Comparison of ENCODE assay signal across 8 cellular contexts in genomic region chr6:28080631-28081485, GRCh38. TPM values are rescaled to one million over a fixed set of nuclear protein-coding genes. Genes with fewer than 3 reads are reported as not detected.
A peak's percentile ranks its signal among the peaks of the same experiment; 100 is the strongest.
DNase-seq lines count a peak whose midpoint lies in the region; ATAC-seq and TF ChIP-seq lines count a peak whose summit lies in the region.

No MANE protein-coding gene starts in this region.

- peaks cover 7% of the 10 kb centered on the region for H3K4me1 ChIP-seq in Loucy (ENCODE audit: insufficient read depth, low read length, poor library complexity, severe bottlenecking)

- CTCF ChIA-PET in RWPE1 (lab: Yijun Ruan, JAX): interaction anchor here (0.6 kb wide), 1 partner anchor 138 kb away, joined by 3 read pairs; no protein-coding TSS in a partner anchor

- H3K4me3 Mint-ChIP-seq in natural killer cell treated with Interleukin-12 subunit alpha and Interleukin-12 subunit beta and Interleukin-15 and Interleukin-18, amount 100 ng/mL, for 72 hours: peak overlapping the region; percentile 93

- H3K27ac Mint-ChIP-seq in natural killer cell treated with Interleukin-12 subunit alpha and Interleukin-12 subunit beta and Interleukin-15 and Interleukin-18, amount 100 ng/mL, for 72 hours: peak overlapping the region; percentile 68 to 79

- H3K9me2 ChIP-seq in Loucy (replicated peaks; ENCODE audit: low read depth, low read length): no peaks in the 10 kb centered on the region

- peaks cover 5% of the 10 kb centered on the region for H3K36me3 Mint-ChIP-seq in natural killer cell treated with Interleukin-12 subunit alpha and Interleukin-12 subunit beta and Interleukin-15 and Interleukin-18, amount 100 ng/mL, for 72 hours

- H3K27me3 ChIP-seq in H7 (ENCODE audit: control insufficient read depth, insufficient read depth, low read length) (no peaks in the 10 kb centered on the region; the same call in 1 of the 2 replicates), Loucy (ENCODE audit: insufficient read depth, low read length, poor library complexity, severe bottlenecking) (no peaks in the 10 kb centered on the region)

- H3K9me3 Mint-ChIP-seq in natural killer cell treated with Interleukin-12 subunit alpha and Interleukin-12 subunit beta and Interleukin-15 and Interleukin-18, amount 100 ng/mL, for 72 hours: no peaks in the 10 kb centered on the region

- peak overlapping the region; percentile 79 for H3K27ac ChIP-seq in RWPE1

- H3K4me1 Mint-ChIP-seq in natural killer cell treated with Interleukin-12 subunit alpha and Interleukin-12 subunit beta and Interleukin-15 and Interleukin-18, amount 100 ng/mL, for 72 hours (ENCODE audit: low read depth in 2 of 2): peaks cover 17 to 27% of the 10 kb centered on the region in 2 donors

- peak overlapping the region; percentile 81 for H3K4me2 ChIP-seq in Loucy (ENCODE audit: low read depth, low read length, poor library complexity, severe bottlenecking)

- H3K36me3 ChIP-seq in H7 (replicated peaks; ENCODE audit: control insufficient read depth, insufficient read depth, low read length) (peaks cover 1% of the 10 kb centered on the region; the same call in 1 of the 2 replicates), Loucy (ENCODE audit: insufficient read depth, low read length) (no peaks in the 10 kb centered on the region)

- H2AFZ ChIP-seq in Loucy (ENCODE audit: low read length): peak overlapping the region; percentile 97

- peak; percentile 90 to 94 for ATAC-seq in natural killer cell treated with Interleukin-12 subunit alpha and Interleukin-12 subunit beta and Interleukin-15 and Interleukin-18, amount 100 ng/mL, for 72 hours

- H3K27me3 Mint-ChIP-seq in natural killer cell treated with Interleukin-12 subunit alpha and Interleukin-12 subunit beta and Interleukin-15 and Interleukin-18, amount 100 ng/mL, for 72 hours: no peaks in the 10 kb centered on the region

- no peaks in the 10 kb centered on the region; the same call in 1 of the 2 replicates for H3K79me2 ChIP-seq in Loucy (ENCODE audit: insufficient read depth, low read length)

- no peak for TF ChIP-seq CTCF in Loucy (conservative IDR thresholded peaks at IDR 0.05; ENCODE audit: low read length)
- TF ChIP-seq CTCF in RWPE1 (conservative IDR thresholded peaks at IDR 0.05; ENCODE audit: low read depth): no peak
- no peak for TF ChIP-seq CTCF in fibroblast of the aortic adventitia (IDR thresholded peaks at IDR 0.05; ENCODE audit: insufficient read depth, low read length)

- H3K4me3 ChIP-seq in H7 (ENCODE audit: insufficient read depth, low read depth, low read length) (peak overlapping the region; percentile 65), Loucy (ENCODE audit: low read length, poor library complexity, severe bottlenecking) (peak overlapping the region; percentile 88), fibroblast of the aortic adventitia (ENCODE audit: low read depth, low read length) (peak overlapping the region; percentile 79)

- DNase-seq in EL: peak; percentile 94
- DNase-seq in H7: peak; percentile 87
- DNase-seq in RWPE1 (ENCODE audit: low spot score): peak; percentile 90
- peak; percentile 95 for DNase-seq in activated effector memory CD4-positive, alpha-beta T cell treated with anti-CD3 and anti-CD28 coated beads, Interleukin-2, amount 50 U/mL, for 16 hours
- peak; percentile 99 for DNase-seq in fibroblast of the aortic adventitia (ENCODE audit: low read depth)
- peak; percentile 91 for DNase-seq in natural killer cell treated with Interleukin-12 subunit alpha and Interleukin-12 subunit beta and Interleukin-15 and Interleukin-18, amount 100 ng/mL, for 72 hours (ENCODE audit: low spot score)
- DNase-seq in stimulated activated naive CD4-positive, alpha-beta T cell (lab: John Stamatoyannopoulos, UW): peak; percentile 85 to 95 (median 88)

- H3F3A ChIP-seq in Loucy (ENCODE audit: low read depth): no peaks in the 10 kb centered on the region

- no peaks in the 10 kb centered on the region for H4K20me1 ChIP-seq in Loucy (ENCODE audit: insufficient read depth, low read length, poor library complexity, severe bottlenecking)

- H3K9ac ChIP-seq in Loucy (ENCODE audit: low read depth, low read length, poor library complexity, severe bottlenecking): peak overlapping the region; percentile 78

- H3K9me3 ChIP-seq in Loucy (ENCODE audit: insufficient read depth, low read depth, low read length): no peaks in the 10 kb centered on the region

- POLR2A ChIA-PET in RWPE1 (lab: Yijun Ruan, JAX; ENCODE audit: low non-redundant PET): interaction anchor here (0.6 to 0.7 kb wide), 2 partner anchors 43 to 135 kb away, joined by 3 to 4 read pairs; partner anchors contain the start of gene ZSCAN16

RNA-seq across cellular contexts. Expression of gene ZNF165, which starts 0.5 kb away (rescaled TPM):
- 2.1 and 3.5 TPM in 2 replicates for total RNA-seq in H7 (2014; rRNA removed; shearing (Covaris generic))
- total RNA-seq in fibroblast of the aortic adventitia (ENCODE audit: low replicate concordance): 0.45 and 0.65 TPM in 2 replicates
- under 1 TPM; 0.48 to 0.59 TPM for total RNA-seq in natural killer cell treated with Interleukin-12 subunit alpha and Interleukin-12 subunit beta and Interleukin-15 and Interleukin-18, amount 100 ng/mL, for 72 hours

RNA-seq across cellular contexts. Expression of gene ZSCAN16, which starts 43.6 kb away (rescaled TPM):
- 4.0 and 4.3 TPM in 2 replicates for total RNA-seq in H7 (2014; rRNA removed; shearing (Covaris generic))
- 2.9 and 4.2 TPM in 2 replicates for total RNA-seq in fibroblast of the aortic adventitia (ENCODE audit: low replicate concordance)
- 1 to 10 TPM; 5.8 to 6.0 TPM for total RNA-seq in natural killer cell treated with Interleukin-12 subunit alpha and Interleukin-12 subunit beta and Interleukin-15 and Interleukin-18, amount 100 ng/mL, for 72 hours

Comparison
In these comparisons a context has a peak if more than half of its experiments do, and no peak if none do; other contexts are left out.
1. Peak in every context shown above with its lines: DNase-seq, ATAC-seq, H3K4me3 ChIP-seq and H3K27ac ChIP-seq.